13 cellular contexts compared by ENCODE assay signal in genomic region chr7:98880485-98880884, GRCh38. TPM values are rescaled to one million over a fixed set of nuclear protein-coding genes. Genes with fewer than 3 reads are reported as not detected.
DNase-seq lines count a peak whose midpoint lies in the region; ATAC-seq and TF ChIP-seq lines count a peak whose summit lies in the region.
"Had no signal": no experiment of that assay in that cellular context is flagged by ENCODE, and none has a peak within 500 bp of the region (broad histone marks: within the 10 kb centered on the region; RNA-seq: fewer than 3 reads in every experiment).

No MANE protein-coding gene starts in this region.

- H3K27me3 ChIP-seq in effector memory CD4-positive, alpha-beta T cell (replicated peaks; ENCODE audit: control insufficient read depth, insufficient read depth, low read length, poor library complexity, severe bottlenecking): no peaks in the 10 kb centered on the region
- H3K27me3 ChIP-seq: upper lobe of right lung had no signal

- H3K4me2 ChIP-seq in OCI-LY7 (ENCODE audit: low read length): peak overlapping the region; percentile 80

- H3K36me3 Mint-ChIP-seq in activated T-cell treated with anti-CD3 and anti-CD28 coated beads, Interleukin-2, amount 50 U/mL, for 72 hours (ENCODE audit: insufficient read depth in 2 of 2): peaks cover 4 to 19% of the 10 kb centered on the region in 2 donors
- peaks cover 69% of the 10 kb centered on the region for H3K36me3 Mint-ChIP-seq in stimulated activated effector memory CD8-positive, alpha-beta T cell treated with anti-CD3 and anti-CD28 coated beads, Interleukin-12 subunit alpha, Interleukin-12 subunit beta, amount 100 ng/mL, for 72 hours

- intact Hi-C loops in OCI-LY7 (cut with micrococcal nuclease; ENCODE audit: unreplicated experiment): no loop called here

- H3K79me2 ChIP-seq in OCI-LY7 (ENCODE audit: insufficient read depth, low read depth, low read length): peaks cover 57% of the 10 kb centered on the region

- H3K27me3 Mint-ChIP-seq in activated T-cell treated with anti-CD3 and anti-CD28 coated beads, Interleukin-2, amount 50 U/mL, for 72 hours (ENCODE audit: low read depth): no peaks in the 10 kb centered on the region

- H2AFZ ChIP-seq in OCI-LY7 (ENCODE audit: low read length): no peak overlapping the region

- H3K9me3 Mint-ChIP-seq in activated T-cell treated with anti-CD3 and anti-CD28 coated beads, Interleukin-2, amount 50 U/mL, for 72 hours: no peaks in the 10 kb centered on the region
- H3K9me3 Mint-ChIP-seq in stimulated activated effector memory CD8-positive, alpha-beta T cell treated with anti-CD3 and anti-CD28 coated beads, Interleukin-12 subunit alpha, Interleukin-12 subunit beta, amount 100 ng/mL, for 72 hours: no peaks in the 10 kb centered on the region

- peaks cover 47% of the 10 kb centered on the region for H3K4me1 ChIP-seq in OCI-LY7 (ENCODE audit: insufficient read depth, low read length, poor library complexity, severe bottlenecking)
- peaks cover 13% of the 10 kb centered on the region for H3K4me1 ChIP-seq in effector memory CD4-positive, alpha-beta T cell (ENCODE audit: control insufficient read depth, insufficient read depth, low read length, poor library complexity, severe bottlenecking)

- TF ChIP-seq CTCF in OCI-LY7 (conservative IDR thresholded peaks at IDR 0.05; ENCODE audit: low read length): no peak

- POLR2A ChIA-PET in OCI-LY7 (lab: Charles Lee): no interaction called here

- H3K4me1 Mint-ChIP-seq in activated T-cell treated with anti-CD3 and anti-CD28 coated beads, Interleukin-2, amount 50 U/mL, for 72 hours (ENCODE audit: low read depth): peaks cover 42% of the 10 kb centered on the region
- peaks cover 9% of the 10 kb centered on the region for H3K4me1 Mint-ChIP-seq in stimulated activated effector memory CD8-positive, alpha-beta T cell treated with anti-CD3 and anti-CD28 coated beads, Interleukin-12 subunit alpha, Interleukin-12 subunit beta, amount 100 ng/mL, for 72 hours

- H3K4me3 ChIP-seq in OCI-LY7 (ENCODE audit: low read depth, low read length, poor library complexity, severe bottlenecking): peak overlapping the region; percentile 97
- no peak overlapping the region for H3K4me3 ChIP-seq in effector memory CD4-positive, alpha-beta T cell (ENCODE audit: insufficient read depth, low read depth, low read length, poor library complexity, severe bottlenecking)

- peak overlapping the region; percentile 94 to 95 for H3K4me3 Mint-ChIP-seq in activated T-cell treated with anti-CD3 and anti-CD28 coated beads, Interleukin-2, amount 50 U/mL, for 72 hours
- peak overlapping the region; percentile 88 for H3K4me3 Mint-ChIP-seq in stimulated activated effector memory CD8-positive, alpha-beta T cell treated with anti-CD3 and anti-CD28 coated beads, Interleukin-12 subunit alpha, Interleukin-12 subunit beta, amount 100 ng/mL, for 72 hours

- peak overlapping the region; percentile 94 for H3K27ac ChIP-seq in OCI-LY7 (ENCODE audit: low read depth, low read length, poor library complexity, severe bottlenecking)
- peak overlapping the region; percentile 94 for H3K27ac ChIP-seq in effector memory CD4-positive, alpha-beta T cell (ENCODE audit: insufficient read depth, low read length, poor library complexity, severe bottlenecking)

- BruUV-seq in OCI-LY7 (replicated peaks; lab: Mats Ljungman, UMichigan): TSS peak; percentile 55

- H3K27ac Mint-ChIP-seq in activated T-cell treated with anti-CD3 and anti-CD28 coated beads, Interleukin-2, amount 50 U/mL, for 72 hours: peak overlapping the region; percentile 97
- H3K27ac Mint-ChIP-seq in stimulated activated effector memory CD8-positive, alpha-beta T cell treated with anti-CD3 and anti-CD28 coated beads, Interleukin-12 subunit alpha, Interleukin-12 subunit beta, amount 100 ng/mL, for 72 hours: peak overlapping the region; percentile 97

- H3K36me3 ChIP-seq in OCI-LY7 (ENCODE audit: insufficient read depth, low read length): peaks cover 52% of the 10 kb centered on the region
- peaks cover 33% of the 10 kb centered on the region for H3K36me3 ChIP-seq in effector memory CD4-positive, alpha-beta T cell (ENCODE audit: control insufficient read depth, insufficient read depth, low read length)

- H4K20me1 ChIP-seq in OCI-LY7 (ENCODE audit: insufficient read depth, low read length): peaks cover 5% of the 10 kb centered on the region; the same call in 1 of the 2 replicates

- no peaks in the 10 kb centered on the region for H3K9me3 ChIP-seq in OCI-LY7 (ENCODE audit: low read length)
- no peaks in the 10 kb centered on the region for H3K9me3 ChIP-seq in effector memory CD4-positive, alpha-beta T cell (ENCODE audit: control insufficient read depth, low read length)
- H3K9me3 ChIP-seq: upper lobe of right lung had no signal

- no peak for ATAC-seq in activated T-cell treated with anti-CD3 and anti-CD28 coated beads, Interleukin-2, amount 50 U/mL, for 72 hours (replicated peaks in 1 of 2)
- ATAC-seq in stimulated activated effector memory CD8-positive, alpha-beta T cell treated with anti-CD3 and anti-CD28 coated beads, Interleukin-12 subunit alpha, Interleukin-12 subunit beta, amount 100 ng/mL, for 72 hours: no peak
- no peak for ATAC-seq in HG03097 (IDR thresholded peaks at IDR 0.05; ENCODE audit: low FRiP score, unreplicated experiment)

- no peaks in the 10 kb centered on the region for H3K9me2 ChIP-seq in OCI-LY7 (ENCODE audit: insufficient read depth, low read length)

- CTCF ChIA-PET in OCI-LY7 (lab: Charles Lee; ENCODE audit: unreplicated experiment): no interaction called here

- no peak for DNase-seq in activated T-cell treated with anti-CD3 and anti-CD28 coated beads, Interleukin-2, amount 50 U/mL, for 72 hours
- DNase-seq in activated T-cell treated with anti-CD3 and anti-CD28 coated beads, Interleukin-2, amount 50 U/mL, for 1 hour: no peak
- DNase-seq in OCI-LY7 (ENCODE audit: low spot score) (no peak), DMS 273 (lab: John Stamatoyannopoulos, UW; ENCODE audit: unreplicated experiment) (no peak), HPDE6-E6E7 (ENCODE audit: extremely low spot score) (no peak)
- DNase-seq in effector memory CD4-positive, alpha-beta T cell: no peak
- DNase-seq in stimulated activated effector memory CD8-positive, alpha-beta T cell treated with anti-CD3 and anti-CD28 coated beads, Interleukin-12 subunit alpha, Interleukin-12 subunit beta, amount 100 ng/mL, for 72 hours (ENCODE audit: low spot score in 2 of 2): no peak
- DNase-seq: central memory CD4-positive, alpha-beta T cell; NCI-H2171; OCI-M1; upper lobe of right lung had no signal

RNA-seq across cellular contexts. Expression of gene TRRAP, which starts 2.2 kb away (rescaled TPM):
- total RNA-seq in activated T-cell treated with anti-CD3 and anti-CD28 coated beads, Interleukin-2, amount 50 U/mL, for 72 hours: 10 to 100 TPM; 59.3 to 63.1 TPM
- total RNA-seq in OCI-LY7 (2014; rRNA removed; shearing (Covaris generic)): 43.4 and 50.4 TPM in 2 replicates
- total RNA-seq in OCI-LY7 (2022): 82.6 and 86.1 TPM in 2 replicates

RNA-seq across cellular contexts. Expression of gene TMEM130, which starts 10.7 kb away (rescaled TPM):
- total RNA-seq in activated T-cell treated with anti-CD3 and anti-CD28 coated beads, Interleukin-2, amount 50 U/mL, for 72 hours: 1 to 10 TPM in 1 of 2 donors, under 1 TPM in 1; 0.35 to 2.0 TPM
- 0.22 and 0.46 TPM in 2 replicates for total RNA-seq in OCI-LY7 (2014; rRNA removed; shearing (Covaris generic))
- total RNA-seq in OCI-LY7 (2022): 0.57 and 0.87 TPM in 2 replicates
- total RNA-seq: T-helper 2 cell treated with Interferon-gamma antibody and Interleukin-4, amounts not matched to agents 100 ng/mL and 5 ng/mL, for 36 hours had no signal
